ENCODE assay signal across 8 cellular contexts in genomic region chr2:174487536-174488162, GRCh38. TPM values are rescaled to one million over a fixed set of nuclear protein-coding genes. Genes with fewer than 3 reads are reported as not detected.
DNase-seq lines count a peak whose midpoint lies in the region; ATAC-seq, FAIRE-seq and TF ChIP-seq lines count a peak whose summit lies in the region.

No MANE protein-coding gene starts in this region.

- H3K27ac ChIP-seq in HUES6 (ENCODE audit: low read depth, low read length) = peak overlapping the region; percentile 78
- H3K27ac ChIP-seq in colonic mucosa = peak overlapping the region; percentile 59

- H3K9me3 ChIP-seq in HUES6 (ENCODE audit: control insufficient read depth, insufficient read depth, low read depth, low read length) (no peaks in the 10 kb centered on the region), colonic mucosa (no peaks in the 10 kb centered on the region)

- POLR2A ChIA-PET in naive thymus-derived CD8-positive, alpha-beta T cell (lab: Charles Lee) = interaction anchor here (0.5 to 5.3 kb wide), 10 partner anchors 8 to 111 kb away, joined by 3 to 48 read pairs (median 8); partner anchors contain the start of gene WIPF1

- H3K4me1 ChIP-seq in HUES6 (ENCODE audit: control insufficient read depth, insufficient read depth, low read length) (0 out of 2 replicates have a peak, but pooled peaks cover 4% of the 10 kb centered on the region), colonic mucosa (peaks cover 3% of the 10 kb centered on the region)

- no peaks in the 10 kb centered on the region for H3K27me3 Mint-ChIP-seq in naive thymus-derived CD8-positive, alpha-beta T cell

- FAIRE-seq in H54 (lab: Jason Lieb, UNC) = no peak

- H3K9ac ChIP-seq in HUES6 (ENCODE audit: low read length) (peak overlapping the region; percentile 68), colonic mucosa (ENCODE audit: low read depth in 2 of 2, low read length in 2 of 2) (peak overlapping the region in 1 of 2 donors; percentile 14)

- TF ChIP-seq CTCF in colonic mucosa (IDR thresholded peaks at IDR 0.05) = no peak

- H3K4me1 Mint-ChIP-seq in naive thymus-derived CD8-positive, alpha-beta T cell = peaks cover 27 to 78% (median 73%) of the 10 kb centered on the region in 4 donors

- no peak for DNase-seq in colonic mucosa
- peak in 1 of 10 donors; percentile 14 for DNase-seq in naive thymus-derived CD8-positive, alpha-beta T cell
- no peak for DNase-seq in H54 (ENCODE audit: insufficient read length, low spot score)
- no peak for DNase-seq in NCI-H1417 (lab: John Stamatoyannopoulos, UW)
- no peak for DNase-seq in NCI-H2029 (lab: John Stamatoyannopoulos, UW)

- peak overlapping the region; percentile 90 to 100 (median 98) for H3K4me3 Mint-ChIP-seq in naive thymus-derived CD8-positive, alpha-beta T cell

- intact Hi-C loops in colonic mucosa (cut with DNase I) = no loop called here

- no peaks in the 10 kb centered on the region for H3K36me3 ChIP-seq in HUES6 (ENCODE audit: control insufficient read depth, insufficient read depth, low read length)
- H3K36me3 ChIP-seq in colonic mucosa = no peaks in the 10 kb centered on the region

- H3K4me3 ChIP-seq in HUES6 (ENCODE audit: low read depth, low read length) (peak overlapping the region; percentile 73), colonic mucosa (peak overlapping the region; percentile 45)

- H3K27me3 ChIP-seq in HUES6 (ENCODE audit: control insufficient read depth, insufficient read depth, low read length) (peaks cover 18% of the 10 kb centered on the region), colonic mucosa (no peaks in the 10 kb centered on the region)

- no peak for TF ChIP-seq POLR2A in H54 (IDR thresholded peaks at IDR 0.05; ENCODE audit: low read depth, low read length)

- peak overlapping the region; percentile 87 to 98 (median 94) for H3K27ac Mint-ChIP-seq in naive thymus-derived CD8-positive, alpha-beta T cell

- ATAC-seq in GM18909 (IDR thresholded peaks at IDR 0.05; ENCODE audit: poor library complexity, unreplicated experiment) = peak; percentile 27
- peak in 1 of 2 donors; percentile 18 for ATAC-seq in naive thymus-derived CD8-positive, alpha-beta T cell
- ATAC-seq in GM19397 (IDR thresholded peaks at IDR 0.05; ENCODE audit: unreplicated experiment) = no peak

- H3K9me3 Mint-ChIP-seq in naive thymus-derived CD8-positive, alpha-beta T cell = peaks cover 0 to 9% (median 0%) of the 10 kb centered on the region in 9 donors

- H3K36me3 Mint-ChIP-seq in naive thymus-derived CD8-positive, alpha-beta T cell = peaks cover 0 to 3% (median 3%) of the 10 kb centered on the region in 3 donors

RNA-seq across cellular contexts. Expression of gene GPR155, which starts 0.8 kb away (rescaled TPM):
- total RNA-seq in colonic mucosa = 1 to 10 TPM; 1.3 to 4.0 TPM
- 10 to 100 TPM; 23.9 to 27.2 TPM for total RNA-seq in naive thymus-derived CD8-positive, alpha-beta T cell
- 10 to 100 TPM in 2 of 3 donors, 1 to 10 TPM in 1; 9.7 to 19.5 (median 18.6) TPM for polyA plus RNA-seq in naive thymus-derived CD8-positive, alpha-beta T cell

Comparison
In these comparisons a context has a peak if more than half of its experiments do, and no peak if none do; other contexts are left out.
1. RNA of gene GPR155, which starts 0.8 kb away (total RNA-seq): 23.9 to 27.2 TPM in naive thymus-derived CD8-positive, alpha-beta T cell; 1.3 to 4.0 TPM in colonic mucosa; every median in the first group is over 4 times any median in the second.